In genomic region chr7:25754751-25755150, GRCh38 we compare ENCODE assay signal across 18 cellular contexts.
"Had no signal": no experiment of that assay in that cellular context is flagged by ENCODE, and none has a peak within 500 bp of the region (broad histone marks: within the 10 kb centered on the region; RNA-seq: fewer than 3 reads in every experiment).

No MANE protein-coding gene starts in this region.

- H3K9me3 Mint-ChIP-seq: stimulated activated naive CD8-positive, alpha-beta T cell treated with anti-CD3 and anti-CD28 coated beads, Interleukin-15, amount 100 ng/mL, for 72 hours had no signal

- DNase-seq: activated CD4-positive, CD25-positive, alpha-beta regulatory T cell treated with anti-CD3 and anti-CD28 coated beads, Interleukin-2, amount 50 U/mL, for 72 hours; activated naive CD4-positive, alpha-beta T cell treated with Interleukin-2 at 50 U/mL for 16 hours; cortex of kidney; effector CD4-positive, alpha-beta T cell; foreskin melanocyte; heart left ventricle; lower lobe of right lung; right lobe of liver; spleen; stimulated activated CD4-positive, alpha-beta T cell treated with anti-CD3 and anti-CD28 coated beads, Interleukin-1b, Interleukin-23, amount 100 ng/mL, for 48 hours; stimulated activated naive CD8-positive, alpha-beta T cell treated with anti-CD3 and anti-CD28 coated beads, Interleukin-15, amount 100 ng/mL, for 72 hours; T-helper 1 cell; T1000; thyroid gland had no signal

- ATAC-seq: left colon; right lobe of liver; SK-N-SH treated with all-trans-retinoic acid at 6 μM for 48 hours; stimulated activated naive CD8-positive, alpha-beta T cell treated with anti-CD3 and anti-CD28 coated beads, Interleukin-15, amount 100 ng/mL, for 72 hours had no signal

- H3K4me1 ChIP-seq: right lobe of liver, spleen had no signal

- H3K27ac Mint-ChIP-seq: stimulated activated naive CD8-positive, alpha-beta T cell treated with anti-CD3 and anti-CD28 coated beads, Interleukin-15, amount 100 ng/mL, for 72 hours had no signal

- H3K36me3 ChIP-seq: ascending aorta, cardiac muscle cell, heart left ventricle, lower lobe of right lung, right lobe of liver, spleen, thyroid gland had no signal

- H3K27me3 ChIP-seq: ascending aorta, cardiac muscle cell, right lobe of liver, thyroid gland had no signal

- H3K4me3 ChIP-seq: ascending aorta, cardiac muscle cell, heart left ventricle, lower lobe of right lung, right lobe of liver, spleen, thyroid gland had no signal

- H3K4me3 Mint-ChIP-seq: stimulated activated naive CD8-positive, alpha-beta T cell treated with anti-CD3 and anti-CD28 coated beads, Interleukin-15, amount 100 ng/mL, for 72 hours had no signal

- H3K4me1 Mint-ChIP-seq: stimulated activated naive CD8-positive, alpha-beta T cell treated with anti-CD3 and anti-CD28 coated beads, Interleukin-15, amount 100 ng/mL, for 72 hours had no signal

- H3K27me3 Mint-ChIP-seq: stimulated activated naive CD8-positive, alpha-beta T cell treated with anti-CD3 and anti-CD28 coated beads, Interleukin-15, amount 100 ng/mL, for 72 hours had no signal

- H3K9me3 ChIP-seq: ascending aorta, heart left ventricle, lower lobe of right lung, right lobe of liver, spleen, thyroid gland had no signal

- H3K27ac ChIP-seq: lower lobe of right lung, right lobe of liver, spleen had no signal
